In the genomic region with DNA sequence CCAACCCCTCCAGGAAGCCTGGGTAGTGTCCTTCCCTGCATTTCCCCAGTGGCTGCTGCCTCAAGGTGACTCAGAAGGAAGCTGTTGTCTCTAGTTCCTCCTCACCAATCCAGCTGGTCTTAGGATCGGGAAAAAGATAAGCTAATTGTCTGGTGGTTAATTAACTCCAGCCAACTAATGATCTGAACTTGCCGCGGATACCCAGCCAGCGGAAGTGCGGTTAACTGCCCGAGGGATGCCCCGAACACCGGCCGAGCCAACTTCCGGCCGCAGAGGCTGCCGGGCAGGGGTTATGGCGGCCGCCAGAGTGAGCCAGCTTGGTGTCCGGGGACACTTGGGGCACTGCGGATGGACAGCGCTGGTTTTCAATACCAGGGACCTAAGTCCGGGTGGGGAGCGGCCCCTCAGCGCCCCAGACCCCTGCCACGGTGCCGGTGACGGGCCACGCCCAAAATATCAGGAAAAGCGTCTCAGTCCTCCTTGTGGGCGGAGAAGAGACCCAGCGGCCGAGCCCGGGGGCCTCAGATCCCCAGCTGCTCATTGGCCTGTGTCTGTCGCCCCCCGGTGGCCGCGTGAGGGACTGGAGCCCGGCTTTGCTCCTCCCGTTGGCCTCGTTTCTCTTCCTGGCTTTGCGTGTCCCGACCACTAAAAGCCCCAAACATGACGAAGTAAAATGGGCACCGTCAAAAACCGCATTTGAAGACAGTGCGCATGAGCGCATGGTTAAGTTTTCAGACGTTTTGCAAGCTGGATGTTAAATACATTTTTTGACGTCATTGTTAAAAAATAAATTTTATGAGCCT, we compare ENCODE assay signal across 8 cellular contexts. TPM values are rescaled to one million over a fixed set of nuclear protein-coding genes. Genes with fewer than 3 reads are reported as not detected.
DNase-seq lines count a peak whose midpoint lies in the region; ATAC-seq and TF ChIP-seq lines count a peak whose summit lies in the region.

No MANE protein-coding gene starts in this region.

- H3K9me3 ChIP-seq in Peyer's patch: no peaks in the 10 kb centered on the region

- H3K4me3 ChIP-seq in KMS-11 (IDR thresholded peaks at IDR 0.05; ENCODE audit: insufficient read depth, low read depth, low read length): no peak overlapping the region
- H3K4me3 ChIP-seq in Peyer's patch: peak overlapping the region; percentile 63 to 82 (median 71)

- peaks cover 4% of the 10 kb centered on the region for H3K4me1 Mint-ChIP-seq in activated T-helper 1 cell treated with anti-CD3 and anti-CD28 coated beads, Interleukin-12 subunit alpha, Interleukin-12 subunit beta, Interleukin-2, Interleukin-4 antibody, amounts not matched to agents 30 ng/mL and 10 ng/mL and 1 ng/mL, durations not matched to agents 14 hours and 24 hours and 36 hours (ENCODE audit: low read depth)
- H3K4me1 Mint-ChIP-seq in naive B cell: peaks cover 6 to 13% (median 7%) of the 10 kb centered on the region in 3 donors
- H3K4me1 Mint-ChIP-seq in stimulated activated effector memory CD8-positive, alpha-beta T cell treated with anti-CD3 and anti-CD28 coated beads, Interleukin-12 subunit alpha, Interleukin-12 subunit beta, amount 100 ng/mL, for 72 hours: peaks cover 8% of the 10 kb centered on the region

- TF ChIP-seq CTCF in KMS-11 (conservative IDR thresholded peaks at IDR 0.05; ENCODE audit: low read depth, low read length): peak; percentile 92
- peak; percentile 94 to 99 (median 97) for TF ChIP-seq CTCF in Peyer's patch (IDR thresholded peaks at IDR 0.05)

- H3K36me3 ChIP-seq in KMS-11 (ENCODE audit: insufficient read depth): no peaks in the 10 kb centered on the region
- no peaks in the 10 kb centered on the region for H3K36me3 ChIP-seq in Peyer's patch

- H3K27me3 ChIP-seq in KMS-11 (ENCODE audit: insufficient read depth, low read depth) (peaks cover 48% of the 10 kb centered on the region; the same call in 1 of the 2 replicates), Peyer's patch (no peaks in the 10 kb centered on the region)

- peak; percentile 81 for ATAC-seq in GM21717 (IDR thresholded peaks at IDR 0.05; ENCODE audit: unreplicated experiment)
- peak; percentile 92 to 93 for ATAC-seq in naive B cell (ENCODE audit: low read depth in 2 of 2)
- peak; percentile 97 for ATAC-seq in stimulated activated effector memory CD8-positive, alpha-beta T cell treated with anti-CD3 and anti-CD28 coated beads, Interleukin-12 subunit alpha, Interleukin-12 subunit beta, amount 100 ng/mL, for 72 hours

- H3K4me1 ChIP-seq in KMS-11 (ENCODE audit: low read depth, poor library complexity, severe bottlenecking): peaks cover 12% of the 10 kb centered on the region
- peaks cover 0 to 5% (median 2%) of the 10 kb centered on the region in 4 donors for H3K4me1 ChIP-seq in Peyer's patch

- no peaks in the 10 kb centered on the region for H4K20me1 ChIP-seq in KMS-11 (ENCODE audit: insufficient read depth)

- peak overlapping the region; percentile 69 for H2AFZ ChIP-seq in KMS-11 (ENCODE audit: low read depth)

- H3K79me2 ChIP-seq in KMS-11 (ENCODE audit: insufficient read depth, low read depth): no peaks in the 10 kb centered on the region

- TF ChIP-seq POLR2A in Peyer's patch (IDR thresholded peaks at IDR 0.05): peak; percentile 32 to 55

- peak overlapping the region; percentile 49 for H3K4me2 ChIP-seq in KMS-11

- DNase-seq in DMS53 treated with DMSO at 0.1 percent for 48 hours (lab: John Stamatoyannopoulos, UW; ENCODE audit: unreplicated experiment) (peak; percentile 78), Peyer's patch (peak; percentile 94 to 98 (median 95)), fibroblast of gingiva (ENCODE audit: low read depth) (peak; percentile 91), naive B cell (peak; percentile 87)
- peak; percentile 92 for DNase-seq in activated T-helper 1 cell treated with anti-CD3 and anti-CD28 coated beads, Interleukin-12 subunit alpha, Interleukin-12 subunit beta, Interleukin-2, Interleukin-4 antibody, amounts not matched to agents 30 ng/mL and 10 ng/mL and 1 ng/mL, durations not matched to agents 14 hours and 24 hours and 36 hours (ENCODE audit: low spot score)
- peak; percentile 97 to 100 for DNase-seq in stimulated activated effector memory CD8-positive, alpha-beta T cell treated with anti-CD3 and anti-CD28 coated beads, Interleukin-12 subunit alpha, Interleukin-12 subunit beta, amount 100 ng/mL, for 72 hours (ENCODE audit: low spot score in 2 of 2)

- peak overlapping the region; percentile 29; the same call in 1 of the 2 replicates for H3K27ac ChIP-seq in KMS-11
- peak overlapping the region; percentile 86 to 91 (median 88) for H3K27ac ChIP-seq in Peyer's patch

- peak overlapping the region; percentile 49; the same call in 1 of the 2 replicates for H3K9ac ChIP-seq in KMS-11

- no peaks in the 10 kb centered on the region for H3K9me3 Mint-ChIP-seq in activated T-helper 1 cell treated with anti-CD3 and anti-CD28 coated beads, Interleukin-12 subunit alpha, Interleukin-12 subunit beta, Interleukin-2, Interleukin-4 antibody, amounts not matched to agents 30 ng/mL and 10 ng/mL and 1 ng/mL, durations not matched to agents 14 hours and 24 hours and 36 hours
- no peaks in the 10 kb centered on the region for H3K9me3 Mint-ChIP-seq in naive B cell
- H3K9me3 Mint-ChIP-seq in stimulated activated effector memory CD8-positive, alpha-beta T cell treated with anti-CD3 and anti-CD28 coated beads, Interleukin-12 subunit alpha, Interleukin-12 subunit beta, amount 100 ng/mL, for 72 hours: no peaks in the 10 kb centered on the region

- intact Hi-C loops in activated T-helper 1 cell treated with anti-CD3 and anti-CD28 coated beads, Interleukin-12 subunit alpha, Interleukin-12 subunit beta, Interleukin-2, Interleukin-4 antibody, amounts not matched to agents 30 ng/mL and 10 ng/mL and 1 ng/mL, durations not matched to agents 14 hours and 24 hours and 36 hours (cut with micrococcal nuclease): loop anchor here (1.0 to 10.0 kb wide), 6 partner anchors 14 to 185 kb away; partner anchors contain the start of genes ELOB, KCTD5 and PRSS27

- H3K36me3 Mint-ChIP-seq in activated T-helper 1 cell treated with anti-CD3 and anti-CD28 coated beads, Interleukin-12 subunit alpha, Interleukin-12 subunit beta, Interleukin-2, Interleukin-4 antibody, amounts not matched to agents 30 ng/mL and 10 ng/mL and 1 ng/mL, durations not matched to agents 14 hours and 24 hours and 36 hours (ENCODE audit: low read depth): no peaks in the 10 kb centered on the region
- no peaks in the 10 kb centered on the region for H3K36me3 Mint-ChIP-seq in naive B cell
- H3K36me3 Mint-ChIP-seq in stimulated activated effector memory CD8-positive, alpha-beta T cell treated with anti-CD3 and anti-CD28 coated beads, Interleukin-12 subunit alpha, Interleukin-12 subunit beta, amount 100 ng/mL, for 72 hours: peaks cover 10% of the 10 kb centered on the region

- peaks cover 6% of the 10 kb centered on the region for H3K27me3 Mint-ChIP-seq in activated T-helper 1 cell treated with anti-CD3 and anti-CD28 coated beads, Interleukin-12 subunit alpha, Interleukin-12 subunit beta, Interleukin-2, Interleukin-4 antibody, amounts not matched to agents 30 ng/mL and 10 ng/mL and 1 ng/mL, durations not matched to agents 14 hours and 24 hours and 36 hours (ENCODE audit: insufficient read depth)
- peaks cover 7 to 38% (median 24%) of the 10 kb centered on the region in 3 donors for H3K27me3 Mint-ChIP-seq in naive B cell

- H3K27ac Mint-ChIP-seq in activated T-helper 1 cell treated with anti-CD3 and anti-CD28 coated beads, Interleukin-12 subunit alpha, Interleukin-12 subunit beta, Interleukin-2, Interleukin-4 antibody, amounts not matched to agents 30 ng/mL and 10 ng/mL and 1 ng/mL, durations not matched to agents 14 hours and 24 hours and 36 hours: peak overlapping the region; percentile 84
- H3K27ac Mint-ChIP-seq in naive B cell: peak overlapping the region; percentile 68 to 94 (median 90)
- peak overlapping the region; percentile 95 for H3K27ac Mint-ChIP-seq in stimulated activated effector memory CD8-positive, alpha-beta T cell treated with anti-CD3 and anti-CD28 coated beads, Interleukin-12 subunit alpha, Interleukin-12 subunit beta, amount 100 ng/mL, for 72 hours

- peak overlapping the region; percentile 89 for H3K4me3 Mint-ChIP-seq in activated T-helper 1 cell treated with anti-CD3 and anti-CD28 coated beads, Interleukin-12 subunit alpha, Interleukin-12 subunit beta, Interleukin-2, Interleukin-4 antibody, amounts not matched to agents 30 ng/mL and 10 ng/mL and 1 ng/mL, durations not matched to agents 14 hours and 24 hours and 36 hours
- peak overlapping the region; percentile 89 to 95 (median 92) for H3K4me3 Mint-ChIP-seq in naive B cell
- H3K4me3 Mint-ChIP-seq in stimulated activated effector memory CD8-positive, alpha-beta T cell treated with anti-CD3 and anti-CD28 coated beads, Interleukin-12 subunit alpha, Interleukin-12 subunit beta, amount 100 ng/mL, for 72 hours: peak overlapping the region; percentile 86

RNA-seq across cellular contexts. Expression of gene PRSS22, which starts 10.2 kb away (rescaled TPM):
- 1 to 10 TPM in 3 of 4 donors, not detected in 1; 1.4 to 1.9 (median 1.8) TPM for total RNA-seq in Peyer's patch
- not detected in 2 replicates for total RNA-seq in activated T-helper 1 cell treated with anti-CD3 and anti-CD28 coated beads, Interleukin-12 subunit alpha, Interleukin-12 subunit beta, Interleukin-2, Interleukin-4 antibody, amounts not matched to agents 30 ng/mL and 10 ng/mL and 1 ng/mL, durations not matched to agents 14 hours and 24 hours and 36 hours
- polyA plus RNA-seq in naive B cell (ENCODE audit: low read depth in 6 of 6): not detected

RNA-seq across cellular contexts. Expression of gene FLYWCH2, which starts 14.8 kb away (rescaled TPM):
- total RNA-seq in Peyer's patch: 10 to 100 TPM; 40.8 to 61.3 (median 53.1) TPM
- 22.9 and 25.4 TPM in 2 replicates for total RNA-seq in activated T-helper 1 cell treated with anti-CD3 and anti-CD28 coated beads, Interleukin-12 subunit alpha, Interleukin-12 subunit beta, Interleukin-2, Interleukin-4 antibody, amounts not matched to agents 30 ng/mL and 10 ng/mL and 1 ng/mL, durations not matched to agents 14 hours and 24 hours and 36 hours
- 10 to 100 TPM; 15.6 to 22.6 (median 18.9) TPM for polyA plus RNA-seq in naive B cell (ENCODE audit: low read depth in 6 of 6)

RNA-seq across cellular contexts. Expression of gene ZG16B, which starts 38.1 kb away (rescaled TPM):
- 10 to 100 TPM in 1 of 4 donors, 1 to 10 TPM in 3; 2.5 to 13.0 (median 5.5) TPM for total RNA-seq in Peyer's patch
- total RNA-seq in activated T-helper 1 cell treated with anti-CD3 and anti-CD28 coated beads, Interleukin-12 subunit alpha, Interleukin-12 subunit beta, Interleukin-2, Interleukin-4 antibody, amounts not matched to agents 30 ng/mL and 10 ng/mL and 1 ng/mL, durations not matched to agents 14 hours and 24 hours and 36 hours: 11.7 and 12.9 TPM in 2 replicates
- not detected for polyA plus RNA-seq in naive B cell (ENCODE audit: low read depth in 6 of 6)

RNA-seq across cellular contexts. Expression of gene FLYWCH1, which starts 43.5 kb away (rescaled TPM):
- 10 to 100 TPM; 30.1 to 67.4 (median 46.8) TPM for total RNA-seq in Peyer's patch
- total RNA-seq in activated T-helper 1 cell treated with anti-CD3 and anti-CD28 coated beads, Interleukin-12 subunit alpha, Interleukin-12 subunit beta, Interleukin-2, Interleukin-4 antibody, amounts not matched to agents 30 ng/mL and 10 ng/mL and 1 ng/mL, durations not matched to agents 14 hours and 24 hours and 36 hours: 61.1 and 65.7 TPM in 2 replicates
- 10 to 100 TPM in 3 of 6 donors, 1 to 10 TPM in 3; 6.3 to 13.4 (median 9.5) TPM for polyA plus RNA-seq in naive B cell (ENCODE audit: low read depth in 6 of 6)

RNA-seq across cellular contexts. Expression of gene PRSS21, which starts 51.2 kb away (rescaled TPM):
- total RNA-seq in Peyer's patch: under 1 TPM in 1 of 4 donors, not detected in 3; 0.88 TPM
- total RNA-seq in activated T-helper 1 cell treated with anti-CD3 and anti-CD28 coated beads, Interleukin-12 subunit alpha, Interleukin-12 subunit beta, Interleukin-2, Interleukin-4 antibody, amounts not matched to agents 30 ng/mL and 10 ng/mL and 1 ng/mL, durations not matched to agents 14 hours and 24 hours and 36 hours: 9.2 and 10.1 TPM in 2 replicates
- polyA plus RNA-seq in naive B cell (ENCODE audit: low read depth in 6 of 6): 1 to 10 TPM in 4 of 6 donors, under 1 TPM in 1, not detected in 1; 0.51 to 4.4 (median 1.9) TPM
